24 cellular contexts compared by ENCODE assay signal in genomic region chr7:139394553-139394952, GRCh38. TPM values are rescaled to one million over a fixed set of nuclear protein-coding genes. Genes with fewer than 3 reads are reported as not detected.
DNase-seq lines count a peak whose midpoint lies in the region; ATAC-seq and TF ChIP-seq lines count a peak whose summit lies in the region.
"Had no signal": no experiment of that assay in that cellular context is flagged by ENCODE, and none has a peak within 500 bp of the region (broad histone marks: within the 10 kb centered on the region; RNA-seq: fewer than 3 reads in every experiment).

No MANE protein-coding gene starts in this region.

- peaks cover 38% of the 10 kb centered on the region for H3K4me1 Mint-ChIP-seq in activated T-cell treated with anti-CD3 and anti-CD28 coated beads, Interleukin-2, amount 50 U/mL, for 72 hours (ENCODE audit: low read depth)
- H3K4me1 Mint-ChIP-seq in T-cell: peaks cover 32 to 54% (median 54%) of the 10 kb centered on the region in 3 donors
- H3K4me1 Mint-ChIP-seq in activated naive CD8-positive, alpha-beta T cell treated with anti-CD3 and anti-CD28 coated beads, Interleukin-2, amount 50 U/mL, for 24 hours: peaks cover 27% of the 10 kb centered on the region
- H3K4me1 Mint-ChIP-seq: neural crest cell had no signal

- no peak for DNase-seq in activated T-cell treated with anti-CD3 and anti-CD28 coated beads, Interleukin-2, amount 50 U/mL, for 72 hours
- no peak for DNase-seq in activated T-cell treated with anti-CD3 and anti-CD28 coated beads, Interleukin-2, amount 50 U/mL, for 48 hours
- DNase-seq in T-cell: no peak
- DNase-seq in activated naive CD8-positive, alpha-beta T cell treated with anti-CD3 and anti-CD28 coated beads, Interleukin-2, amount 50 U/mL, for 24 hours: no peak
- no peak for DNase-seq in heart right ventricle
- DNase-seq: activated naive CD4-positive, alpha-beta T cell treated with anti-CD3 and anti-CD28 coated beads for 36 hours; body of pancreas; DMS79 treated with DMSO at 0.1 percent for 48 hours; H7; Kasumi-1; NCI-H1092; NCI-H2029; NCI-H226; NCI-H82; psoas muscle; SHP77; stimulated activated CD4-positive, alpha-beta T cell treated with anti-CD3 and anti-CD28 coated beads, Interleukin-2, amount 100 ng/mL, for 24 hours; stomach; transverse colon had no signal

- POLR2A ChIA-PET in T-cell (lab: Charles Lee): interaction anchor here (0.6 to 1.3 kb wide), 6 partner anchors 10 to 1045 kb away, joined by 3 to 16 read pairs (median 4); partner anchors contain the start of gene LUC7L2 (in 1 of the 2)

- peak overlapping the region; percentile 54 for H3K27ac Mint-ChIP-seq in activated T-cell treated with anti-CD3 and anti-CD28 coated beads, Interleukin-2, amount 50 U/mL, for 72 hours
- H3K27ac Mint-ChIP-seq in T-cell: peak overlapping the region; percentile 53 to 77
- peak overlapping the region; percentile 46 for H3K27ac Mint-ChIP-seq in activated naive CD8-positive, alpha-beta T cell treated with anti-CD3 and anti-CD28 coated beads, Interleukin-2, amount 50 U/mL, for 24 hours
- H3K27ac Mint-ChIP-seq: activated naive CD4-positive, alpha-beta T cell treated with anti-CD3 and anti-CD28 coated beads for 36 hours had no signal

- H3K27ac ChIP-seq in neutrophil: peak overlapping the region; percentile 28
- H3K27ac ChIP-seq in heart right ventricle: no peak overlapping the region
- H3K27ac ChIP-seq: body of pancreas, psoas muscle, stomach, transverse colon had no signal

- H3K9me3 Mint-ChIP-seq in activated T-cell treated with anti-CD3 and anti-CD28 coated beads, Interleukin-2, amount 50 U/mL, for 72 hours: no peaks in the 10 kb centered on the region
- no peaks in the 10 kb centered on the region for H3K9me3 Mint-ChIP-seq in T-cell
- H3K9me3 Mint-ChIP-seq in activated naive CD8-positive, alpha-beta T cell treated with anti-CD3 and anti-CD28 coated beads, Interleukin-2, amount 50 U/mL, for 24 hours: no peaks in the 10 kb centered on the region
- H3K9me3 Mint-ChIP-seq: activated naive CD4-positive, alpha-beta T cell treated with anti-CD3 and anti-CD28 coated beads for 36 hours; CD14-positive monocyte; neural crest cell had no signal

- no peaks in the 10 kb centered on the region for H3K27me3 Mint-ChIP-seq in activated T-cell treated with anti-CD3 and anti-CD28 coated beads, Interleukin-2, amount 50 U/mL, for 72 hours (ENCODE audit: low read depth)
- H3K27me3 Mint-ChIP-seq in T-cell: no peaks in the 10 kb centered on the region
- no peaks in the 10 kb centered on the region for H3K27me3 Mint-ChIP-seq in activated naive CD8-positive, alpha-beta T cell treated with anti-CD3 and anti-CD28 coated beads, Interleukin-2, amount 50 U/mL, for 24 hours

- H3K27me3 ChIP-seq in neutrophil (no peaks in the 10 kb centered on the region), heart right ventricle (no peaks in the 10 kb centered on the region)
- H3K27me3 ChIP-seq: body of pancreas, stomach, transverse colon had no signal

- H3K9me3 ChIP-seq in neutrophil (no peaks in the 10 kb centered on the region), heart right ventricle (no peaks in the 10 kb centered on the region)
- H3K9me3 ChIP-seq: body of pancreas, psoas muscle, stomach, transverse colon had no signal

- intact Hi-C loops in heart right ventricle (cut with DNase I): no loop called here

- no peak for ATAC-seq in activated T-cell treated with anti-CD3 and anti-CD28 coated beads, Interleukin-2, amount 50 U/mL, for 72 hours (replicated peaks in 1 of 2)
- ATAC-seq in T-cell (replicated peaks in 1 of 4) (peak; percentile 68 to 88 (median 76)), HG02610 (IDR thresholded peaks at IDR 0.05; ENCODE audit: unreplicated experiment) (no peak), HG03571 (IDR thresholded peaks at IDR 0.05; ENCODE audit: unreplicated experiment) (no peak), heart right ventricle (no peak)
- ATAC-seq in activated naive CD8-positive, alpha-beta T cell treated with anti-CD3 and anti-CD28 coated beads, Interleukin-2, amount 50 U/mL, for 24 hours: no peak
- ATAC-seq: body of pancreas, psoas muscle had no signal

- TF ChIP-seq CTCF in neutrophil (IDR thresholded peaks at IDR 0.05): no peak
- TF ChIP-seq CTCF in heart right ventricle (IDR thresholded peaks at IDR 0.05): no peak

- peaks cover 10 to 38% of the 10 kb centered on the region in 2 donors for H3K36me3 Mint-ChIP-seq in activated T-cell treated with anti-CD3 and anti-CD28 coated beads, Interleukin-2, amount 50 U/mL, for 72 hours (ENCODE audit: insufficient read depth in 2 of 2)
- peaks cover 30% of the 10 kb centered on the region for H3K36me3 Mint-ChIP-seq in T-cell
- H3K36me3 Mint-ChIP-seq in activated naive CD8-positive, alpha-beta T cell treated with anti-CD3 and anti-CD28 coated beads, Interleukin-2, amount 50 U/mL, for 24 hours (ENCODE audit: low read depth): peaks cover 61% of the 10 kb centered on the region

- H3K4me3 ChIP-seq in neutrophil (ENCODE audit: low read depth in 1 of 2, low read length in 1 of 2) (no peak overlapping the region), heart right ventricle (no peak overlapping the region)
- H3K4me3 ChIP-seq: body of pancreas, psoas muscle, stomach, transverse colon had no signal

- 88 to 92% methylated on average over 3 of the region's 3 CpGs for WGBS in heart right ventricle, 2 donors

- no peaks in the 10 kb centered on the region for H3K4me1 ChIP-seq in neutrophil (ENCODE audit: control insufficient read depth in 1 of 2, insufficient read depth in 1 of 2, low read depth in 1 of 2, low read length in 1 of 2)
- H3K4me1 ChIP-seq in heart right ventricle: peaks cover 0 to 18% (median 7%) of the 10 kb centered on the region in 9 donors
- H3K4me1 ChIP-seq: body of pancreas, psoas muscle had no signal

- peak overlapping the region in 1 of 2 donors; percentile 22 for H3K4me3 Mint-ChIP-seq in activated T-cell treated with anti-CD3 and anti-CD28 coated beads, Interleukin-2, amount 50 U/mL, for 72 hours
- H3K4me3 Mint-ChIP-seq in T-cell: peak overlapping the region; percentile 2 to 56 (median 3)
- no peak overlapping the region for H3K4me3 Mint-ChIP-seq in activated naive CD8-positive, alpha-beta T cell treated with anti-CD3 and anti-CD28 coated beads, Interleukin-2, amount 50 U/mL, for 24 hours
- H3K4me3 Mint-ChIP-seq: activated naive CD4-positive, alpha-beta T cell treated with anti-CD3 and anti-CD28 coated beads for 36 hours; CD14-positive monocyte; neural crest cell had no signal

- H3K36me3 ChIP-seq in neutrophil (peaks cover 51% of the 10 kb centered on the region), heart right ventricle (peaks cover 0 to 98% (median 29%) of the 10 kb centered on the region in 9 donors)

- CTCF ChIA-PET in T-cell (lab: Charles Lee): interaction anchor here in 1 of 2 donors (0.6 to 1.2 kb wide), 3 partner anchors 31 to 46 kb away, joined by 3 to 7 read pairs (median 6); partner anchors contain the start of gene LUC7L2

RNA-seq across cellular contexts. Expression of gene LUC7L2, which starts 34.9 kb away (rescaled TPM):
- 100 to 1,000 TPM; 178 to 217 TPM for total RNA-seq in activated T-cell treated with anti-CD3 and anti-CD28 coated beads, Interleukin-2, amount 50 U/mL, for 72 hours
- total RNA-seq in T-cell (100 to 1,000 TPM; 131 to 169 (median 142) TPM), heart right ventricle (10 to 100 TPM; 43.5 to 50.1 (median 47.8) TPM)
- 10 to 100 TPM; 26.6 to 52.7 TPM for polyA plus RNA-seq in heart right ventricle

RNA-seq across cellular contexts. Expression of gene FMC1, which starts 53.4 kb away (rescaled TPM):
- total RNA-seq in activated T-cell treated with anti-CD3 and anti-CD28 coated beads, Interleukin-2, amount 50 U/mL, for 72 hours: 10 to 100 TPM in 1 of 2 donors, 1 to 10 TPM in 1; 7.8 to 15.9 TPM
- total RNA-seq in T-cell: 1 to 10 TPM; 3.1 to 9.8 (median 8.5) TPM
- 10 to 100 TPM; 24.9 to 61.3 (median 42.2) TPM for total RNA-seq in heart right ventricle
- 10 to 100 TPM; 41.9 to 96.3 TPM for polyA plus RNA-seq in heart right ventricle

Comparison
In these comparisons a context has a peak if more than half of its experiments do, and no peak if none do; other contexts are left out.
1. ATAC-seq: peak in T-cell (4 of 4); none in activated T-cell treated with anti-CD3 and anti-CD28 coated beads, Interleukin-2, amount 50 U/mL, for 72 hours (0 of 2), activated naive CD8-positive, alpha-beta T cell treated with anti-CD3 and anti-CD28 coated beads, Interleukin-2, amount 50 U/mL, for 24 hours (single experiment), HG02610 (single experiment), HG03571 (single experiment) and heart right ventricle (0 of 8).
2. Peak in every context shown above with its lines, with median percentiles within 50 percentile points of each other: H3K27ac Mint-ChIP-seq.